In the genomic region with DNA sequence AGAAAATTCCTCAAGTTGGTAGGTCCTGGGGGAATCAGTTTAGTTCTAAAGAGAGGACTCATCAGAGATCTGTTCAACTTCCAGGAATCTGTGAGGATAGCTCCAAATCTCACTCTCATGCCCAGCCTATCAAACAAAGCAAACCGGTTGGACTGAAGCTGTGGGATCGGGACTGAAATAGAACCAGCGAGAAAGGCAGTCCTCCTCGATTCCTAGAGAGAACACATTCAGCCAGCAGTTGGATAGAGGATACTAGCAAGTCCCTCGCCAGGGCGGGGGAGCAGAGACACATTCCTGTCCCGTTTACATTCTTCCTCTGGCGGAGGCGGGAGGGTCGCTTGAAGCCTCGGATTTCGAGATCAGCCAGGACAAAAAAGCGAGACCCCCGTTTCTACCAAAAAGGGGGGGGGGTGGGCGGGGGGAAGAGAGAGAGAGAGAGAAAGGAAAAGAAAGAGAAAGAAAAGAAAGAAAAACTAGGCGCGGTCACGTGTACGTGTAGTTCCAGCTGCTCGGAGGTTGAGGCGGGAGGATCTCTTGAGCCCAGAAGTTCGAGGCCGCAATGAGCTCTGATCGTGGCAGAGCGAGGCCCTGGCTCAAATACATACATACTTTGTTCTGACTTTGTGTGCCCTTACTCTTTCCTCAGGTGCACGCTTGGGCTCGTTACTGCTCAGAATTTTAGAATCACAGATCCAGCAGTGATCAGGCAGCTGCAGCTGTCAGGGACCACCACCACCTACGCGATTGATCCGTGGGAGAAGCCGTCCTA, we compare ENCODE assay signal across 8 cellular contexts. TPM values are rescaled to one million over a fixed set of nuclear protein-coding genes. Genes with fewer than 3 reads are reported as not detected.
A peak's percentile ranks its signal among the peaks of the same experiment; 100 is the strongest.
DNase-seq lines count a peak whose midpoint lies in the region; ATAC-seq and TF ChIP-seq lines count a peak whose summit lies in the region.

No MANE protein-coding gene starts in this region.

- DNase-seq in HT1080 (ENCODE audit: low read depth) (peak; percentile 96), NT2/D1 (ENCODE audit: low read depth, low spot score) (peak; percentile 89), brain microvascular endothelial cell (peak; percentile 98), hepatocyte (ENCODE audit: low spot score) (peak; percentile 96), posterior cingulate gyrus (peak; percentile 60 to 95 (median 74))

- H3K27ac ChIP-seq in C4-2B (peak overlapping the region; percentile 48), brain microvascular endothelial cell (peak overlapping the region; percentile 38), hepatocyte (peak overlapping the region; percentile 86)

- H3K9ac ChIP-seq in NT2/D1 (ENCODE audit: insufficient read length, low read depth): peak overlapping the region; percentile 71

- H3K9me3 ChIP-seq in NT2/D1 (ENCODE audit: insufficient read depth, low read length) (no peaks in the 10 kb centered on the region), hepatocyte (ENCODE audit: low read depth) (no peaks in the 10 kb centered on the region)

- no peaks in the 10 kb centered on the region for H3K27me3 ChIP-seq in NT2/D1 (ENCODE audit: insufficient read depth, insufficient read length)
- no peaks in the 10 kb centered on the region for H3K27me3 ChIP-seq in brain microvascular endothelial cell (replicated peaks)
- no peaks in the 10 kb centered on the region for H3K27me3 ChIP-seq in hepatocyte

- TF ChIP-seq CTCF in C4-2B (conservative IDR thresholded peaks at IDR 0.05) (no peak), brain microvascular endothelial cell (IDR thresholded peaks at IDR 0.05; ENCODE audit: low read depth, low read length, missing control alignments) (no peak), hepatocyte (IDR thresholded peaks at IDR 0.05; ENCODE audit: poor library complexity) (no peak)

- 22% methylated on average over 25 of the region's 31 CpGs for WGBS in hepatocyte (ENCODE audit: low lambda C conversion rate, missing lambda C conversion rate)

- H3K4me3 ChIP-seq in NT2/D1 (ENCODE audit: insufficient read length, low read depth): peak overlapping the region; percentile 29
- peak overlapping the region; percentile 59 for H3K4me3 ChIP-seq in brain microvascular endothelial cell (ENCODE audit: low read depth, low read length)
- H3K4me3 ChIP-seq in hepatocyte: peak overlapping the region; percentile 17

- H3K4me2 ChIP-seq in hepatocyte: peak overlapping the region; percentile 74

- H4K20me1 ChIP-seq in hepatocyte (ENCODE audit: insufficient read depth, poor library complexity, severe bottlenecking): no peaks in the 10 kb centered on the region

- in situ Hi-C loops in brain microvascular endothelial cell (cut with HindIII; ENCODE audit: low pct_ligation_motif_present, low sequenced_read_pairs): no loop called here

- no peak for ATAC-seq in HG03565 (IDR thresholded peaks at IDR 0.05; ENCODE audit: unreplicated experiment)
- no peak for ATAC-seq in HG03095 (IDR thresholded peaks at IDR 0.05; ENCODE audit: unreplicated experiment)

- H3K4me1 ChIP-seq in NT2/D1 (ENCODE audit: insufficient read depth, insufficient read length) (no peaks in the 10 kb centered on the region), hepatocyte (ENCODE audit: insufficient read depth) (peaks cover under 1% of the 10 kb centered on the region)

- H3K36me3 ChIP-seq in NT2/D1 (ENCODE audit: insufficient read depth, insufficient read length, low read length) (peaks cover 9% of the 10 kb centered on the region), brain microvascular endothelial cell (replicated peaks) (no peaks in the 10 kb centered on the region), hepatocyte (replicated peaks; ENCODE audit: insufficient read depth, low read depth) (no peaks in the 10 kb centered on the region)

- no peaks in the 10 kb centered on the region for H3K9me2 ChIP-seq in hepatocyte (replicated peaks; ENCODE audit: insufficient read depth)

- no peaks in the 10 kb centered on the region for H3K79me2 ChIP-seq in hepatocyte

- H2AFZ ChIP-seq in hepatocyte: peak overlapping the region; percentile 88

- intact Hi-C loops in posterior cingulate gyrus (cut with DNase I): loop anchor here (2.0 kb wide), 1 partner anchor 89 kb away; no protein-coding TSS in a partner anchor

RNA-seq across cellular contexts. Expression of a gene that starts 19.5 kb away (rescaled TPM):
- 0.40 and 0.51 TPM in 2 replicates for total RNA-seq in HT1080 (2014; rRNA removed; shearing (Covaris generic))
- polyA plus RNA-seq in HT1080 (2015; cell fraction: cytosol; rRNA removed): 0.60 and 0.88 TPM in 2 replicates
- polyA plus RNA-seq in HT1080 (2015; cell fraction: nucleus; rRNA removed): 2.1 TPM in 2 replicates
- 0.56 and 1.3 TPM in 2 replicates for total RNA-seq in hepatocyte
- polyA plus RNA-seq in hepatocyte: 0.54 and 0.57 TPM in 2 replicates

RNA-seq across cellular contexts. Expression of a gene that starts 59.4 kb away (rescaled TPM):
- total RNA-seq in HT1080 (2014; rRNA removed; shearing (Covaris generic)): not detected in 2 replicates
- not detected in 2 replicates for polyA plus RNA-seq in HT1080 (2015; cell fraction: cytosol; rRNA removed)
- not detected in 2 replicates for polyA plus RNA-seq in HT1080 (2015; cell fraction: nucleus; rRNA removed)
- total RNA-seq in hepatocyte: not detected in 2 replicates
- polyA plus RNA-seq in hepatocyte: not detected in 2 replicates
